ENCODE assay signal across 1 cellular context in the genomic region with DNA sequence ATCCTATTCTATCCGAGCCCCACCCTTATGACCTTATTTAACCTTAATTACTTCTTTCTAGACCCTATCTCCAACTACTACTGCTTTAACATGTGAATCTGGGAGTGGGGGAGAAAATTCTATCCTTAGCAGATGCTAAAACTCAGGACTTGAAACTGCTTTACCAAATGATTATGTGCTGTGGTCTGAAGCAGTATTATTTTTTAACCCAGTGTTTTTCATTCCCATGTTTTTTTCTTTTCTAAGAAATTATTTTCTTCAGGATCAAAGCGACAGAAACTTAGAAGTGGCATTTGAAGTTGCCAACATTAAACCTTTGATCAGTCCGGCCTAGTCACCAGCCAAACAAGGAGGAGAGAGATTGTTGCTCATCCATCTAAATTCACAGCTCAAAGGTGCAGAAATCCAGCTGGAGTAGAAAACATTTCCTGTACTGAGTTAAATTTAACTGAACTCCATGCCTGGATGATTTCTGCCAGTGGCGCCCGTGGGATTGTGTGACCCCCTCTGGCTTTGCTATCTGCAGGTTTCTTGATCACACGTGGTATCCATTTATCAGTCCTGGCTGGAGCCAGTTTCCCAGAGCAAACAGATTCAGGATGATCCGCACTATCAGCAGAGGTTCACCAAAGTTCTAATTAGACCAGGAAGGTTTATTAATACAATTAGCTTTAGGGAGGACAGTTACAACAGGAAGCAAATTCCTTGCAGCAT.
TF ChIP-seq lines count a peak whose summit lies in the region.

No MANE protein-coding gene starts in this region.

TF ChIP-seq in SK-N-SH, 30 proteins besides CTCF, POLR2A, EP300 and RAD21 (continued from another document):
- TF ChIP-seq, protein P1, sequence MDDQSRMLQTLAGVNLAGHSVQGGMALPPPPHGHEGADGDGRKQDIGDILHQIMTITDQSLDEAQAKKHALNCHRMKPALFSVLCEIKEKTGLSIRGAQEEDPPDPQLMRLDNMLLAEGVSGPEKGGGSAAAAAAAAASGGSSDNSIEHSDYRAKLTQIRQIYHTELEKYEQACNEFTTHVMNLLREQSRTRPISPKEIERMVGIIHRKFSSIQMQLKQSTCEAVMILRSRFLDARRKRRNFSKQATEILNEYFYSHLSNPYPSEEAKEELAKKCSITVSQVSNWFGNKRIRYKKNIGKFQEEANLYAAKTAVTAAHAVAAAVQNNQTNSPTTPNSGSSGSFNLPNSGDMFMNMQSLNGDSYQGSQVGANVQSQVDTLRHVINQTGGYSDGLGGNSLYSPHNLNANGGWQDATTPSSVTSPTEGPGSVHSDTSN (IDR thresholded peaks at IDR 0.05), result no peak; the same call in 1 of the 2 replicates
- TF ChIP-seq SIN3A (IDR thresholded peaks at IDR 0.05; ENCODE audit: borderline replicate concordance, low read depth, low read length) (0 out of 2 replicates have a peak, but pooled peaks have one; percentile 1), GABPA (IDR thresholded peaks at IDR 0.05; ENCODE audit: low read depth) (peak; percentile 18), ELF1 (IDR thresholded peaks at IDR 0.05) (no peak), NFIC (IDR thresholded peaks at IDR 0.05; ENCODE audit: borderline replicate concordance) (no peak)
TF ChIP-seq in SK-N-SH: peak in this region for 8.
